ENCODE assay signal across 24 cellular contexts in genomic region chr11:92330114-92330513, GRCh38.
DNase-seq lines count a peak whose midpoint lies in the region; ATAC-seq, FAIRE-seq and TF ChIP-seq lines count a peak whose summit lies in the region.
"Had no signal": no experiment of that assay in that cellular context is flagged by ENCODE, and none has a peak within 500 bp of the region (broad histone marks: within the 10 kb centered on the region; RNA-seq: fewer than 3 reads in every experiment).

No MANE protein-coding gene starts in this region.

- H3K79me1 ChIP-seq in mesenchymal stem cell (replicated peaks; ENCODE audit: low read length, poor library complexity, severe bottlenecking), result no peaks in the 10 kb centered on the region

- H4K91ac ChIP-seq in mesenchymal stem cell (ENCODE audit: low read length), result no peak overlapping the region

- no peak for TF ChIP-seq POLR2A in A549 (IDR thresholded peaks at IDR 0.05; ENCODE audit: low read length)

- H3K27me3 Mint-ChIP-seq in astrocyte (ENCODE audit: low read depth, unreplicated experiment) (no peaks in the 10 kb centered on the region), mesothelial cell of epicardium (ENCODE audit: low read depth) (peaks cover 2% of the 10 kb centered on the region)
- H3K27me3 Mint-ChIP-seq: activated CD4-positive, alpha-beta T cell treated with anti-CD3 and anti-CD28 coated beads, Interleukin-2, amount 10 ng/mL, durations not matched to agents 24 days and 14 days; T-helper 17 cell had no signal

- no peak overlapping the region for H3K18ac ChIP-seq in mesenchymal stem cell (ENCODE audit: low read depth in 1 of 2, low read length in 2 of 2)

- no peak for TF ChIP-seq RAD21 in A549 (conservative IDR thresholded peaks at IDR 0.05 in 1 of 2, IDR thresholded peaks at IDR 0.05 in 1 of 2)

- no peak overlapping the region for H2BK15ac ChIP-seq in mesenchymal stem cell (ENCODE audit: low read depth, poor library complexity, severe bottlenecking)

- H3K27ac ChIP-seq in A549 (no peak overlapping the region), KMS-11 (peak overlapping the region; percentile 67), astrocyte (ENCODE audit: low read depth, low read length) (no peak overlapping the region), mesenchymal stem cell (ENCODE audit: low read length, poor library complexity, severe bottlenecking) (no peak overlapping the region)
- H3K27ac ChIP-seq: ascending aorta, C4-2B, esophagus squamous epithelium, gastroesophageal sphincter, HL-60, upper lobe of right lung had no signal

- 83% methylated on average over 2 of the region's 2 CpGs for WGBS in A549 (ENCODE audit: missing lambda C conversion rate)
- 81% methylated on average over 2 of the region's 2 CpGs for WGBS in mesenchymal stem cell

- H2AK5ac ChIP-seq in mesenchymal stem cell (ENCODE audit: low read length, severe bottlenecking), result no peak overlapping the region

- no peak overlapping the region for H4K8ac ChIP-seq in mesenchymal stem cell (ENCODE audit: low read length)

- POLR2A ChIA-PET in A549 (lab: Yijun Ruan, JAX), result no interaction called here

- H2BK5ac ChIP-seq in mesenchymal stem cell (ENCODE audit: low read depth, low read length, poor library complexity, severe bottlenecking), result no peak overlapping the region

- no peaks in the 10 kb centered on the region for H3K79me2 ChIP-seq in KMS-11 (ENCODE audit: insufficient read depth, low read depth)
- H3K79me2 ChIP-seq in astrocyte (ENCODE audit: insufficient read depth, low read length), result no peaks in the 10 kb centered on the region

- H3K23ac ChIP-seq in mesenchymal stem cell (ENCODE audit: low read length in 2 of 2), result no peak overlapping the region

- no peak overlapping the region for H2BK120ac ChIP-seq in mesenchymal stem cell (ENCODE audit: low read depth, low read length)

- no peak overlapping the region for H3K4ac ChIP-seq in mesenchymal stem cell (ENCODE audit: low read depth in 1 of 2, low read length in 2 of 2)

- CTCF ChIA-PET in A549 (lab: Yijun Ruan, JAX), result no interaction called here

- H3K27ac Mint-ChIP-seq in astrocyte (ENCODE audit: unreplicated experiment) (peak overlapping the region; percentile 4), mesothelial cell of epicardium (peak overlapping the region; percentile 4)
- H3K27ac Mint-ChIP-seq: activated CD4-positive, alpha-beta T cell treated with anti-CD3 and anti-CD28 coated beads, Interleukin-2, amount 10 ng/mL, durations not matched to agents 24 days and 14 days; activated naive CD4-positive, alpha-beta T cell treated with anti-CD3 and anti-CD28 coated beads, Interleukin-2, amount 50 U/mL, for 72 hours; naive thymus-derived CD4-positive, alpha-beta T cell; T-helper 17 cell had no signal

- H3K9me3 ChIP-seq in A549 (no peaks in the 10 kb centered on the region), astrocyte (ENCODE audit: insufficient read depth, low read depth, low read length) (no peaks in the 10 kb centered on the region), mesenchymal stem cell (ENCODE audit: control insufficient read depth, low read length) (no peaks in the 10 kb centered on the region)
- H3K9me3 ChIP-seq: ascending aorta, esophagus squamous epithelium, gastroesophageal sphincter, upper lobe of right lung had no signal

- H3K4me3 Mint-ChIP-seq in astrocyte (ENCODE audit: unreplicated experiment) (no peak overlapping the region), mesothelial cell of epicardium (no peak overlapping the region)
- H3K4me3 Mint-ChIP-seq: activated CD4-positive, alpha-beta T cell treated with anti-CD3 and anti-CD28 coated beads, Interleukin-2, amount 10 ng/mL, durations not matched to agents 24 days and 14 days; naive thymus-derived CD4-positive, alpha-beta T cell; T-helper 17 cell had no signal

- FAIRE-seq in A549 (lab: Jason Lieb, UNC), result no peak
- FAIRE-seq in astrocyte (lab: Jason Lieb, UNC), result no peak

- H3K4me3 ChIP-seq in A549 (no peak overlapping the region), KMS-11 (IDR thresholded peaks at IDR 0.05; ENCODE audit: insufficient read depth, low read depth, low read length) (no peak overlapping the region), astrocyte (ENCODE audit: insufficient read depth, low read depth, low read length) (no peak overlapping the region), mesenchymal stem cell (ENCODE audit: insufficient read depth in 1 of 2, low read depth in 1 of 2, low read length in 2 of 2) (no peak overlapping the region)
- H3K4me3 ChIP-seq: ascending aorta, esophagus squamous epithelium, gastroesophageal sphincter, upper lobe of right lung had no signal

- DNase-seq in A549 (ENCODE audit: low read depth in 1 of 2, low spot score in 1 of 2) (no peak), astrocyte (ENCODE audit: low read depth) (no peak), mesothelial cell of epicardium (ENCODE audit: low spot score in 2 of 2, unreplicated experiment in 2 of 2) (no peak), mesenchymal stem cell (no peak), cortex of kidney (lab: John Stamatoyannopoulos, UW) (no peak), midbrain (lab: John Stamatoyannopoulos, UW) (no peak)
- DNase-seq: ACHN; activated CD4-positive, alpha-beta T cell treated with anti-CD3 and anti-CD28 coated beads, Interleukin-2, amount 10 ng/mL, durations not matched to agents 24 days and 14 days; effector memory CD4-positive, alpha-beta T cell; esophagus squamous epithelium; kidney glomerular epithelial cell; naive thymus-derived CD4-positive, alpha-beta T cell; NCI-H187; NCI-H345; T-helper 17 cell; upper lobe of right lung had no signal

- H3K4me1 ChIP-seq in A549, result peaks cover 10% of the 10 kb centered on the region
- peaks cover 29% of the 10 kb centered on the region for H3K4me1 ChIP-seq in KMS-11 (ENCODE audit: low read depth, poor library complexity, severe bottlenecking)
- H3K4me1 ChIP-seq in astrocyte (ENCODE audit: insufficient read depth, low read length), result no peaks in the 10 kb centered on the region
- H3K4me1 ChIP-seq in mesenchymal stem cell (ENCODE audit: control insufficient read depth, insufficient read depth, low read depth, low read length), result peaks cover 2% of the 10 kb centered on the region

- H3K14ac ChIP-seq in mesenchymal stem cell (ENCODE audit: low read length in 2 of 2), result no peak overlapping the region

- H3K27me3 ChIP-seq in KMS-11 (ENCODE audit: insufficient read depth, low read depth), result no peaks in the 10 kb centered on the region
- no peaks in the 10 kb centered on the region for H3K27me3 ChIP-seq in astrocyte (ENCODE audit: insufficient read depth, low read length)
- no peaks in the 10 kb centered on the region for H3K27me3 ChIP-seq in mesenchymal stem cell (ENCODE audit: control insufficient read depth in 1 of 2, insufficient read depth in 1 of 2, low read length in 2 of 2)
- H3K27me3 ChIP-seq: ascending aorta, esophagus squamous epithelium, gastroesophageal sphincter, upper lobe of right lung had no signal

- H3K4me2 ChIP-seq in A549 (peak overlapping the region; percentile 67), KMS-11 (peak overlapping the region; percentile 58), astrocyte (ENCODE audit: low read length) (peak overlapping the region; percentile 57), mesenchymal stem cell (ENCODE audit: low read length, poor library complexity, severe bottlenecking) (no peak overlapping the region)

- TF ChIP-seq EP300 in A549 (IDR thresholded peaks at IDR 0.05), result no peak

- H3K36me3 ChIP-seq in KMS-11 (ENCODE audit: insufficient read depth) (no peaks in the 10 kb centered on the region), astrocyte (ENCODE audit: insufficient read depth, low read length) (no peaks in the 10 kb centered on the region), mesenchymal stem cell (ENCODE audit: control insufficient read depth in 1 of 2, insufficient read depth in 2 of 2, low read depth in 1 of 2, low read length in 2 of 2) (no peaks in the 10 kb centered on the region)
- H3K36me3 ChIP-seq: ascending aorta, esophagus squamous epithelium, gastroesophageal sphincter, upper lobe of right lung had no signal

- H3K9ac ChIP-seq in KMS-11, result peak overlapping the region; percentile 28; the same call in 1 of the 2 replicates
- H3K9ac ChIP-seq in astrocyte (ENCODE audit: low read length), result no peak overlapping the region
- no peak overlapping the region for H3K9ac ChIP-seq in mesenchymal stem cell (ENCODE audit: low read length)

- no peaks in the 10 kb centered on the region for H3K9me3 Mint-ChIP-seq in astrocyte (ENCODE audit: unreplicated experiment)
- H3K9me3 Mint-ChIP-seq in mesothelial cell of epicardium, result no peaks in the 10 kb centered on the region
- H3K9me3 Mint-ChIP-seq: activated CD4-positive, alpha-beta T cell treated with anti-CD3 and anti-CD28 coated beads, Interleukin-2, amount 10 ng/mL, durations not matched to agents 24 days and 14 days had no signal

- TF ChIP-seq CTCF in A549 (IDR thresholded peaks at IDR 0.05) (no peak), KMS-11 (conservative IDR thresholded peaks at IDR 0.05; ENCODE audit: low read depth, low read length) (no peak), astrocyte (IDR thresholded peaks at IDR 0.05; ENCODE audit: insufficient read depth, low read depth, low read length) (no peak), mesothelial cell of epicardium (IDR thresholded peaks at IDR 0.05; ENCODE audit: unreplicated experiment) (no peak)

- peaks cover 37% of the 10 kb centered on the region for H3K4me1 Mint-ChIP-seq in astrocyte (ENCODE audit: low read depth, unreplicated experiment)
- H3K4me1 Mint-ChIP-seq in mesothelial cell of epicardium, result peaks cover 48% of the 10 kb centered on the region
- H3K4me1 Mint-ChIP-seq: activated CD4-positive, alpha-beta T cell treated with anti-CD3 and anti-CD28 coated beads, Interleukin-2, amount 10 ng/mL, durations not matched to agents 24 days and 14 days; naive thymus-derived CD4-positive, alpha-beta T cell had no signal

- H2AFZ ChIP-seq in KMS-11 (ENCODE audit: low read depth) (peak overlapping the region; percentile 37), astrocyte (ENCODE audit: low read depth, low read length) (no peak overlapping the region), mesenchymal stem cell (ENCODE audit: low read depth, low read length) (no peak overlapping the region)

- no peak overlapping the region for H2BK12ac ChIP-seq in mesenchymal stem cell (ENCODE audit: low read length in 2 of 2)

- H3K36me3 Mint-ChIP-seq in astrocyte (ENCODE audit: low read depth, unreplicated experiment) (peaks cover 2% of the 10 kb centered on the region), mesothelial cell of epicardium (no peaks in the 10 kb centered on the region)
- H3K36me3 Mint-ChIP-seq: activated naive CD4-positive, alpha-beta T cell treated with anti-CD3 and anti-CD28 coated beads, Interleukin-2, amount 50 U/mL, for 72 hours; naive thymus-derived CD4-positive, alpha-beta T cell had no signal

- H4K20me1 ChIP-seq in KMS-11 (ENCODE audit: insufficient read depth) (no peaks in the 10 kb centered on the region), astrocyte (ENCODE audit: insufficient read depth, low read length) (no peaks in the 10 kb centered on the region)

- ATAC-seq in A549 (peak; percentile 50 to 56; a peak in 3 of 6 replicates), esophagus mucosa (no peak)
- ATAC-seq: activated naive CD4-positive, alpha-beta T cell treated with anti-CD3 and anti-CD28 coated beads, Interleukin-2, amount 50 U/mL, for 72 hours; gastroesophageal sphincter; naive thymus-derived CD4-positive, alpha-beta T cell; Panc1; T-helper 17 cell; upper lobe of right lung had no signal

TF ChIP-seq in A549, 52 proteins besides CTCF, POLR2A, EP300 and RAD21:
- TF ChIP-seq POLR2AphosphoS2 (conservative IDR thresholded peaks at IDR 0.05; ENCODE audit: low read length), result no peak
